8 cellular contexts compared by ENCODE assay signal in the genomic region with DNA sequence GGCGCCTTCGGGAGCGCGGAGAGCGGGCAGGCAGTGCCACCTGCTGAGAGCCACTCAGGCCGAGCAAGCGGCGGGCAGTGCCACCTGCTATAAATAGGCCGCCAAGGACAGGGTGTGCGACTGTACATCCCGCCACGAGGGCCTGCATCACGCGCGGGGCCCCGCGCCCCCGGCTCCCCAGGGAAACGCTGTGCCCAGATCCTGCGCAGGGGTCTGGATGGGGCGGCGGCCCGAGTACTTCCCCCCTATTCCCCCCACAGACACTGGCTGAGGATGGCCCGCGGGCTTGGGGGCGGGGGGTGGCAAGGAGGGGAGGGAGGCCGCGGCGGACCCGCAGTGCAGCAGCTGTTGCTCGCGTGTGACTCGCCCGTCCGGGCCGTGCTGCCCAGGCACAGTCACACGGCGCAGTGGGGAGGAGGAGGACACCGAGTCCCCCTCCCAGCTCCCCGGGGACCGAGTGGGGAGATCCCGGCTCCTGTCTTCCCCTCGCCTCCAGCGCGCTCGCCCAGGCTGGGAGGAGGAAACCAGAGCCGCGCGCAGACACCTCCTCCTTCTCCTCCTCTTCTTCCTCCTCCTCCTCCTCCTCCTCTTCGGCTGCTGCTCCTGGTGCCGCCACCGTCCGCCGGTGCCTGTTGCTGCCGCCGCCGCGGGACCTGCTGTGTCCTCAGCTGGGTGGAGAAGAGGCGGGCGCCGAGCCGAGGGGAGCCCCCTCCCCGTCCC. TPM values are rescaled to one million over a fixed set of nuclear protein-coding genes. Genes with fewer than 3 reads are reported as not detected.
DNase-seq lines count a peak whose midpoint lies in the region; ATAC-seq and TF ChIP-seq lines count a peak whose summit lies in the region.

A gene with protein sequence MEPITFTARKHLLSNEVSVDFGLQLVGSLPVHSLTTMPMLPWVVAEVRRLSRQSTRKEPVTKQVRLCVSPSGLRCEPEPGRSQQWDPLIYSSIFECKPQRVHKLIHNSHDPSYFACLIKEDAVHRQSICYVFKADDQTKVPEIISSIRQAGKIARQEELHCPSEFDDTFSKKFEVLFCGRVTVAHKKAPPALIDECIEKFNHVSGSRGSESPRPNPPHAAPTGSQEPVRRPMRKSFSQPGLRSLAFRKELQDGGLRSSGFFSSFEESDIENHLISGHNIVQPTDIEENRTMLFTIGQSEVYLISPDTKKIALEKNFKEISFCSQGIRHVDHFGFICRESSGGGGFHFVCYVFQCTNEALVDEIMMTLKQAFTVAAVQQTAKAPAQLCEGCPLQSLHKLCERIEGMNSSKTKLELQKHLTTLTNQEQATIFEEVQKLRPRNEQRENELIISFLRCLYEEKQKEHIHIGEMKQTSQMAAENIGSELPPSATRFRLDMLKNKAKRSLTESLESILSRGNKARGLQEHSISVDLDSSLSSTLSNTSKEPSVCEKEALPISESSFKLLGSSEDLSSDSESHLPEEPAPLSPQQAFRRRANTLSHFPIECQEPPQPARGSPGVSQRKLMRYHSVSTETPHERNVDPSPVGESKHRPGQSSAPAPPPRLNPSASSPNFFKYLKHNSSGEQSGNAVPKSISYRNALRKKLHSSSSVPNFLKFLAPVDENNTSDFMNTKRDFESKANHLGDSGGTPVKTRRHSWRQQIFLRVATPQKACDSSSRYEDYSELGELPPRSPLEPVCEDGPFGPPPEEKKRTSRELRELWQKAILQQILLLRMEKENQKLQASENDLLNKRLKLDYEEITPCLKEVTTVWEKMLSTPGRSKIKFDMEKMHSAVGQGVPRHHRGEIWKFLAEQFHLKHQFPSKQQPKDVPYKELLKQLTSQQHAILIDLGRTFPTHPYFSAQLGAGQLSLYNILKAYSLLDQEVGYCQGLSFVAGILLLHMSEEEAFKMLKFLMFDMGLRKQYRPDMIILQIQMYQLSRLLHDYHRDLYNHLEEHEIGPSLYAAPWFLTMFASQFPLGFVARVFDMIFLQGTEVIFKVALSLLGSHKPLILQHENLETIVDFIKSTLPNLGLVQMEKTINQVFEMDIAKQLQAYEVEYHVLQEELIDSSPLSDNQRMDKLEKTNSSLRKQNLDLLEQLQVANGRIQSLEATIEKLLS (N-terminal part only) (plus strand): TSS at position 584 of the 720 bp plus-strand sequence. CDS start 11,012 bp downstream, outside the sequence.

- H3K4me3 Mint-ChIP-seq in HFFc6 = peak within 1 kb of the TSS; percentile 87
- H3K4me3 Mint-ChIP-seq in activated CD4-positive, alpha-beta T cell treated with anti-CD3 and anti-CD28 coated beads, Interleukin-2, amount 10 ng/mL, durations not matched to agents 24 days and 14 days = peak within 1 kb of the TSS; percentile 90

- intact Hi-C loops in activated CD4-positive, alpha-beta T cell treated with anti-CD3 and anti-CD28 coated beads, Interleukin-2, amount 10 ng/mL, durations not matched to agents 24 days and 14 days (cut with micrococcal nuclease) = loop anchor here (1.0 to 5.0 kb wide), 12 partner anchors 18 to 1568 kb away; a partner anchor contains a TSS

- H3K27me3 Mint-ChIP-seq in HFFc6 (ENCODE audit: insufficient read depth) = peaks cover 49% of the 10 kb centered on the region
- peaks cover 2% of the 10 kb centered on the region for H3K27me3 Mint-ChIP-seq in activated CD4-positive, alpha-beta T cell treated with anti-CD3 and anti-CD28 coated beads, Interleukin-2, amount 10 ng/mL, durations not matched to agents 24 days and 14 days

- no peak for ATAC-seq in HG03378 (IDR thresholded peaks at IDR 0.05; ENCODE audit: unreplicated experiment)

- H3K27ac ChIP-seq in duodenal mucosa (ENCODE audit: low read depth, low read length) = peak within 1 kb of the TSS; percentile 58

- H3K27me3 ChIP-seq in duodenal mucosa (ENCODE audit: control insufficient read depth in 1 of 2, insufficient read depth in 2 of 2, low read length in 2 of 2) = peaks cover 6 to 8% of the 10 kb centered on the region in 2 donors

- peaks cover 13 to 16% of the 10 kb centered on the region in 2 donors for H3K4me1 ChIP-seq in duodenal mucosa (ENCODE audit: control insufficient read depth in 1 of 2, insufficient read depth in 2 of 2, low read length in 2 of 2)

- in situ Hi-C loops in GM13976 (cut with MboI; ENCODE audit: low sequenced_read_pairs, unreplicated experiment) = no loop called here

- H3K36me3 Mint-ChIP-seq in HFFc6 (ENCODE audit: low read depth) = no peaks in the 10 kb centered on the region
- H3K36me3 Mint-ChIP-seq in activated CD4-positive, alpha-beta T cell treated with anti-CD3 and anti-CD28 coated beads, Interleukin-2, amount 10 ng/mL, durations not matched to agents 24 days and 14 days (ENCODE audit: low read depth) = peaks cover 8% of the 10 kb centered on the region

- H3K4me3 ChIP-seq in duodenal mucosa (ENCODE audit: low read depth in 1 of 2, low read length in 2 of 2) = peak within 1 kb of the TSS; percentile 68 to 84

- no peaks in the 10 kb centered on the region for H3K9me3 ChIP-seq in duodenal mucosa (ENCODE audit: control insufficient read depth in 1 of 2, low read length in 2 of 2)

- DNase-seq in GM13976 (ENCODE audit: low spot score) (peak; percentile 76), HFFc6 (no peak), NCI-H146 (lab: John Stamatoyannopoulos, UW) (peak; percentile 70), mesenteric fat pad (ENCODE audit: low spot score) (peak; percentile 91)
- DNase-seq in activated CD4-positive, alpha-beta T cell treated with anti-CD3 and anti-CD28 coated beads, Interleukin-2, amount 10 ng/mL, durations not matched to agents 24 days and 14 days = peak; percentile 86
- DNase-seq in stimulated activated CD8-positive, alpha-beta memory T cell treated with anti-CD3 and anti-CD28 coated beads, Interleukin-15, amount 100 ng/mL, for 4 hours (ENCODE audit: low read depth in 2 of 2) = peak; percentile 7

- no peak within 1 kb of the TSS for H3K27ac Mint-ChIP-seq in HFFc6
- peak within 1 kb of the TSS; percentile 95 for H3K27ac Mint-ChIP-seq in activated CD4-positive, alpha-beta T cell treated with anti-CD3 and anti-CD28 coated beads, Interleukin-2, amount 10 ng/mL, durations not matched to agents 24 days and 14 days

- TF ChIP-seq CTCF in GM13976 (IDR thresholded peaks at IDR 0.05; ENCODE audit: borderline replicate concordance, control extremely low read depth, extremely low read depth, insufficient read depth, missing control alignments) = no peak
- TF ChIP-seq CTCF in HFFc6 (IDR thresholded peaks at IDR 0.05) = no peak

- H3K4me1 Mint-ChIP-seq in HFFc6 (ENCODE audit: low read depth) = peaks cover 6% of the 10 kb centered on the region
- H3K4me1 Mint-ChIP-seq in activated CD4-positive, alpha-beta T cell treated with anti-CD3 and anti-CD28 coated beads, Interleukin-2, amount 10 ng/mL, durations not matched to agents 24 days and 14 days = peaks cover 37% of the 10 kb centered on the region

- H3K9ac ChIP-seq in duodenal mucosa (ENCODE audit: low read depth in 1 of 2, low read length in 2 of 2) = peak within 1 kb of the TSS; percentile 48 to 50

- no peaks in the 10 kb centered on the region for H3K9me3 Mint-ChIP-seq in HFFc6
- H3K9me3 Mint-ChIP-seq in activated CD4-positive, alpha-beta T cell treated with anti-CD3 and anti-CD28 coated beads, Interleukin-2, amount 10 ng/mL, durations not matched to agents 24 days and 14 days = no peaks in the 10 kb centered on the region

- no peaks in the 10 kb centered on the region for H3K36me3 ChIP-seq in duodenal mucosa (ENCODE audit: control insufficient read depth in 1 of 2, insufficient read depth in 2 of 2, low read length in 2 of 2)

RNA-seq across cellular contexts. Expression of the gene that starts here (rescaled TPM):
- 100 to 1,000 TPM in 4 of 6 experiments, 10 to 100 TPM in 2; 78.5 to 126 (median 112) TPM for total RNA-seq in HFFc6 (2021; fragmentation: NEBNext Ultra II Directional; extraction: Animal tissue kit (Norgen Biotek cat#: 25700))
- total RNA-seq in activated CD4-positive, alpha-beta T cell treated with anti-CD3 and anti-CD28 coated beads, Interleukin-2, amount 10 ng/mL, durations not matched to agents 24 days and 14 days = 51.7 and 61.6 TPM in 2 replicates
- total RNA-seq in mesenteric fat pad = 45.3 TPM
